In genomic region chr6:11174245-11174616, GRCh38 we compare ENCODE assay signal across 1 cellular context.
TF ChIP-seq lines count a peak whose summit lies in the region.

No MANE protein-coding gene starts in this region.

TF ChIP-seq in IMR-90, 13 proteins besides CTCF, POLR2A, EP300 and RAD21:
- no peak for TF ChIP-seq ELK1 (IDR thresholded peaks at IDR 0.05; ENCODE audit: borderline replicate concordance, low read depth, low read length)
- no peak for TF ChIP-seq RCOR1 (IDR thresholded peaks at IDR 0.05; ENCODE audit: insufficient replicate concordance, low read length)
- TF ChIP-seq CEBPB (IDR thresholded peaks at IDR 0.05; ENCODE audit: low read depth, low read length) = no peak
- no peak for TF ChIP-seq CHD1 (IDR thresholded peaks at IDR 0.05; ENCODE audit: low read depth, low read length)
- TF ChIP-seq MAFK (IDR thresholded peaks at IDR 0.05; ENCODE audit: low read depth, low read length) = no peak
